ENCODE assay signal across 19 cellular contexts in the genomic region with DNA sequence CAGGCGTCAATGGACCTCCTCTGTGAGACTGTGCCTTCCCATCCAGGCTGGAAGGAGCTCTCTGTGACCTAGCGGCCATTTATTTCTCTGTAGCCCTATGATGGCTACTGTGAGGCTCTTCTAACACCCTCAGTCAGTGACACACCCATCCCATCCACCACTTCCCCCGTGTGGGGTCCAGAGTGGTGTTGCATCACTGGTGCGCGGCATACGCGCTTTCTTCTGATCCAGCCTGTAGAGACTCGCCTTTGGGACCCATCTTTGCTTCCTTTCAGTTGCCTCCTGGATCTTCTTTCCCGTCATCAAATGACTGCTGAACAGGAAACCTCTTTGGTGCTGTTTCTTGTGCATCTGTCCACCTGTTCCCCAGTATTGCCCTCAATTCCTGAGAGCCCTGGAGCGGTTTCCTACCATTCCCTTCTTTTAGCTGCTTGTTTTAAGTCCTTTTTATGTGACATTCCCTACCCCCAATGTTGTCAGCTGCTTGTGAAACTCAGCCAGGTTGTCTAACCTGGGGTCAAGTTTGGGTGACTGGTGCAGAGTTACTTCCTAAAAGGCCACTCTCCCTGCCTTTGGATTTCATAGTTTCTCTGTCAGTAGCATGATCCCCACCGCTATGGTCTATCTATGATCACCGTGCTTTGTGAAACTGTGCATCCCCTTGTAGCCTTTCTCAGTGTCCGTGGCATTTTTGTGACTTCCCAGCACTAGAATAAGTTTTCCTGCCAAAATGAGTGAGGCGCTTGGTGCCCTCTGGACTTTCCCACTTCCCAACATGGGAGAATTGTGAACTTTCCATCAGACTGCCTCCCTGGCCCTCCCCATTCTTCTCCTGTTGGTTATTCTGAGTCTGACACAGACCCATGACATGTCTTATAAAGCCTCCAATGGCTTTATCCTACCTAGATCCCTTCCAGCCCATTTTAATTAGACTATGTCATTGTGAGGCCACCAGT. TPM values are rescaled to one million over a fixed set of nuclear protein-coding genes. Genes with fewer than 3 reads are reported as not detected.
DNase-seq lines count a peak whose midpoint lies in the region; ATAC-seq and TF ChIP-seq lines count a peak whose summit lies in the region.
"Had no signal": no experiment of that assay in that cellular context is flagged by ENCODE, and none has a peak within 500 bp of the region (broad histone marks: within the 10 kb centered on the region; RNA-seq: fewer than 3 reads in every experiment).

No MANE protein-coding gene starts in this region.

- peak overlapping the region; percentile 3 to 77 for H3K27ac Mint-ChIP-seq in activated naive CD4-positive, alpha-beta T cell treated with anti-CD3 and anti-CD28 coated beads, Interleukin-2, amount 50 U/mL, for 72 hours
- peak overlapping the region; percentile 17 for H3K27ac Mint-ChIP-seq in activated naive CD8-positive, alpha-beta T cell treated with anti-CD3 and anti-CD28 coated beads for 36 hours
- H3K27ac Mint-ChIP-seq in osteocyte (ENCODE audit: unreplicated experiment) = peak overlapping the region; percentile 34
- H3K27ac Mint-ChIP-seq: activated CD4-positive, alpha-beta T cell treated with anti-CD3 and anti-CD28 coated beads, Interleukin-2, amount 10 ng/mL, durations not matched to agents 7 days and 5 days had no signal

- no peak for DNase-seq in activated naive CD4-positive, alpha-beta T cell treated with anti-CD3 and anti-CD28 coated beads, Interleukin-2, amount 50 U/mL, for 72 hours (ENCODE audit: low spot score in 2 of 2)
- no peak for DNase-seq in activated naive CD4-positive, alpha-beta T cell treated with Interleukin-2 at 50 U/mL for 16 hours
- DNase-seq in activated naive CD8-positive, alpha-beta T cell treated with anti-CD3 and anti-CD28 coated beads for 36 hours = no peak
- DNase-seq in osteocyte (ENCODE audit: extremely low spot score, unreplicated experiment) (no peak), BE2C (no peak), cerebellum (ENCODE audit: low spot score) (no peak)
- DNase-seq: activated CD4-positive, alpha-beta T cell treated with anti-CD3 and anti-CD28 coated beads, Interleukin-2, amount 10 ng/mL, durations not matched to agents 7 days and 5 days; activated T-cell treated with anti-CD3 and anti-CD28 coated beads, Interleukin-2, amount 50 U/mL, for 1 hour; CD4-positive, alpha-beta T cell; dermis blood vessel endothelial cell; DMS53; kidney; mammary epithelial cell; NCI-H1105 treated with DMSO at 0.1 percent for 48 hours; NCI-H2107; NCI-H524; stimulated activated naive CD8-positive, alpha-beta T cell treated with anti-CD3 and anti-CD28 coated beads, Interleukin-15, Interleukin-2, amounts not matched to agents 100 U/mL and 50 U/mL, for 24 hours had no signal

- H3K9me3 Mint-ChIP-seq in activated naive CD4-positive, alpha-beta T cell treated with anti-CD3 and anti-CD28 coated beads, Interleukin-2, amount 50 U/mL, for 72 hours = no peaks in the 10 kb centered on the region
- H3K9me3 Mint-ChIP-seq in activated naive CD8-positive, alpha-beta T cell treated with anti-CD3 and anti-CD28 coated beads for 36 hours = no peaks in the 10 kb centered on the region
- H3K9me3 Mint-ChIP-seq in osteocyte (ENCODE audit: unreplicated experiment) = no peaks in the 10 kb centered on the region
- H3K9me3 Mint-ChIP-seq: activated CD4-positive, alpha-beta T cell treated with anti-CD3 and anti-CD28 coated beads, Interleukin-2, amount 10 ng/mL, durations not matched to agents 7 days and 5 days; CD4-positive, alpha-beta T cell had no signal

- TF ChIP-seq CTCF in osteocyte (IDR thresholded peaks at IDR 0.05) = no peak
- TF ChIP-seq CTCF in BE2C (IDR thresholded peaks at IDR 0.05; ENCODE audit: low read depth, low read length) = no peak

- peaks cover 30% of the 10 kb centered on the region for H3K36me3 ChIP-seq in BE2C
- H3K36me3 ChIP-seq: breast epithelium had no signal

- H3K36me3 Mint-ChIP-seq in activated naive CD4-positive, alpha-beta T cell treated with anti-CD3 and anti-CD28 coated beads, Interleukin-2, amount 50 U/mL, for 72 hours = peaks cover 26 to 34% of the 10 kb centered on the region in 2 donors
- H3K36me3 Mint-ChIP-seq in activated naive CD8-positive, alpha-beta T cell treated with anti-CD3 and anti-CD28 coated beads for 36 hours = peaks cover 50% of the 10 kb centered on the region
- H3K36me3 Mint-ChIP-seq in osteocyte (ENCODE audit: unreplicated experiment) = peaks cover 20% of the 10 kb centered on the region

- ATAC-seq in activated naive CD4-positive, alpha-beta T cell treated with anti-CD3 and anti-CD28 coated beads, Interleukin-2, amount 50 U/mL, for 72 hours = no peak
- ATAC-seq: stimulated activated naive CD8-positive, alpha-beta T cell treated with anti-CD3 and anti-CD28 coated beads, Interleukin-15, Interleukin-2, amounts not matched to agents 100 U/mL and 50 U/mL, for 24 hours had no signal

- no peaks in the 10 kb centered on the region for H3K4me1 ChIP-seq in BE2C

- no peaks in the 10 kb centered on the region for H3K27me3 Mint-ChIP-seq in activated naive CD8-positive, alpha-beta T cell treated with anti-CD3 and anti-CD28 coated beads for 36 hours
- no peaks in the 10 kb centered on the region for H3K27me3 Mint-ChIP-seq in osteocyte (ENCODE audit: unreplicated experiment)
- H3K27me3 Mint-ChIP-seq: activated CD4-positive, alpha-beta T cell treated with anti-CD3 and anti-CD28 coated beads, Interleukin-2, amount 10 ng/mL, durations not matched to agents 7 days and 5 days; CD4-positive, alpha-beta T cell had no signal

- H3K4me1 Mint-ChIP-seq in activated naive CD8-positive, alpha-beta T cell treated with anti-CD3 and anti-CD28 coated beads for 36 hours = peaks cover 32% of the 10 kb centered on the region
- H3K4me1 Mint-ChIP-seq in osteocyte (ENCODE audit: unreplicated experiment) = peaks cover 14% of the 10 kb centered on the region

- H3K27me3 ChIP-seq in BE2C = no peaks in the 10 kb centered on the region
- H3K27me3 ChIP-seq: breast epithelium, tibial nerve had no signal

- no peaks in the 10 kb centered on the region for H3K9me3 ChIP-seq in BE2C
- H3K9me3 ChIP-seq: breast epithelium, tibial nerve had no signal

- H3K4me3 Mint-ChIP-seq in activated naive CD8-positive, alpha-beta T cell treated with anti-CD3 and anti-CD28 coated beads for 36 hours = no peak overlapping the region
- H3K4me3 Mint-ChIP-seq in osteocyte (ENCODE audit: unreplicated experiment) = no peak overlapping the region
- H3K4me3 Mint-ChIP-seq: activated CD4-positive, alpha-beta T cell treated with anti-CD3 and anti-CD28 coated beads, Interleukin-2, amount 10 ng/mL, durations not matched to agents 7 days and 5 days; CD4-positive, alpha-beta T cell had no signal

- H3K4me3 ChIP-seq in BE2C (ENCODE audit: low read depth, low read length) = no peak overlapping the region
- H3K4me3 ChIP-seq: breast epithelium, tibial nerve had no signal

RNA-seq across cellular contexts. Expression of a gene that starts 5.7 kb away (rescaled TPM):
- 10 to 100 TPM; 19.8 to 27.4 TPM for total RNA-seq in activated naive CD4-positive, alpha-beta T cell treated with anti-CD3 and anti-CD28 coated beads, Interleukin-2, amount 50 U/mL, for 72 hours
- 10 to 100 TPM; 32.7 to 34.4 TPM for total RNA-seq in activated naive CD8-positive, alpha-beta T cell treated with anti-CD3 and anti-CD28 coated beads for 36 hours
- total RNA-seq in osteocyte (12.1 and 17.1 TPM in 2 replicates), cerebellum (15.6 TPM)
- 76.1 TPM for polyA plus RNA-seq in BE2C (2012; ENCODE audit: insufficient read depth, insufficient read length, low read depth)

RNA-seq across cellular contexts. Expression of a gene that starts 6.5 kb away (rescaled TPM):
- 100 to 1,000 TPM; 107 to 139 TPM for total RNA-seq in activated naive CD4-positive, alpha-beta T cell treated with anti-CD3 and anti-CD28 coated beads, Interleukin-2, amount 50 U/mL, for 72 hours
- 100 to 1,000 TPM; 123 to 126 TPM for total RNA-seq in activated naive CD8-positive, alpha-beta T cell treated with anti-CD3 and anti-CD28 coated beads for 36 hours
- total RNA-seq in osteocyte (81.0 and 84.4 TPM in 2 replicates), cerebellum (33.2 TPM)
- 92.0 TPM for polyA plus RNA-seq in BE2C (2012; ENCODE audit: insufficient read depth, insufficient read length, low read depth)

RNA-seq across cellular contexts. Expression of a gene that starts 8.5 kb away (rescaled TPM):
- 10 to 100 TPM; 84.7 to 91.3 TPM for total RNA-seq in activated naive CD4-positive, alpha-beta T cell treated with anti-CD3 and anti-CD28 coated beads, Interleukin-2, amount 50 U/mL, for 72 hours
- 100 to 1,000 TPM; 122 TPM for total RNA-seq in activated naive CD8-positive, alpha-beta T cell treated with anti-CD3 and anti-CD28 coated beads for 36 hours
- total RNA-seq in osteocyte = 63.8 and 70.5 TPM in 2 replicates
- 127 TPM for polyA plus RNA-seq in BE2C (2012; ENCODE audit: insufficient read depth, insufficient read length, low read depth)
- total RNA-seq in cerebellum = 15.4 TPM

RNA-seq across cellular contexts. Expression of a gene that starts 54.3 kb away (rescaled TPM):
- 10 to 100 TPM; 92.1 to 96.8 TPM for total RNA-seq in activated naive CD4-positive, alpha-beta T cell treated with anti-CD3 and anti-CD28 coated beads, Interleukin-2, amount 50 U/mL, for 72 hours
- total RNA-seq in activated naive CD8-positive, alpha-beta T cell treated with anti-CD3 and anti-CD28 coated beads for 36 hours = 10 to 100 TPM; 80.5 to 84.6 TPM
- total RNA-seq in osteocyte (82.1 and 87.6 TPM in 2 replicates), cerebellum (26.9 TPM)
- polyA plus RNA-seq in BE2C (2012; ENCODE audit: insufficient read depth, insufficient read length, low read depth) = 81.1 TPM

RNA-seq across cellular contexts. Expression of a gene that starts 54.9 kb away (rescaled TPM):
- 100 to 1,000 TPM in 1 of 2 donors, 10 to 100 TPM in 1; 99.8 to 100 TPM for total RNA-seq in activated naive CD4-positive, alpha-beta T cell treated with anti-CD3 and anti-CD28 coated beads, Interleukin-2, amount 50 U/mL, for 72 hours
- 100 to 1,000 TPM; 113 to 116 TPM for total RNA-seq in activated naive CD8-positive, alpha-beta T cell treated with anti-CD3 and anti-CD28 coated beads for 36 hours
- total RNA-seq in osteocyte (36.6 and 39.2 TPM in 2 replicates), cerebellum (51.7 TPM)
- 158 TPM for polyA plus RNA-seq in BE2C (2012; ENCODE audit: insufficient read depth, insufficient read length, low read depth)
